ENCODE assay signal across 8 cellular contexts in the genomic region with DNA sequence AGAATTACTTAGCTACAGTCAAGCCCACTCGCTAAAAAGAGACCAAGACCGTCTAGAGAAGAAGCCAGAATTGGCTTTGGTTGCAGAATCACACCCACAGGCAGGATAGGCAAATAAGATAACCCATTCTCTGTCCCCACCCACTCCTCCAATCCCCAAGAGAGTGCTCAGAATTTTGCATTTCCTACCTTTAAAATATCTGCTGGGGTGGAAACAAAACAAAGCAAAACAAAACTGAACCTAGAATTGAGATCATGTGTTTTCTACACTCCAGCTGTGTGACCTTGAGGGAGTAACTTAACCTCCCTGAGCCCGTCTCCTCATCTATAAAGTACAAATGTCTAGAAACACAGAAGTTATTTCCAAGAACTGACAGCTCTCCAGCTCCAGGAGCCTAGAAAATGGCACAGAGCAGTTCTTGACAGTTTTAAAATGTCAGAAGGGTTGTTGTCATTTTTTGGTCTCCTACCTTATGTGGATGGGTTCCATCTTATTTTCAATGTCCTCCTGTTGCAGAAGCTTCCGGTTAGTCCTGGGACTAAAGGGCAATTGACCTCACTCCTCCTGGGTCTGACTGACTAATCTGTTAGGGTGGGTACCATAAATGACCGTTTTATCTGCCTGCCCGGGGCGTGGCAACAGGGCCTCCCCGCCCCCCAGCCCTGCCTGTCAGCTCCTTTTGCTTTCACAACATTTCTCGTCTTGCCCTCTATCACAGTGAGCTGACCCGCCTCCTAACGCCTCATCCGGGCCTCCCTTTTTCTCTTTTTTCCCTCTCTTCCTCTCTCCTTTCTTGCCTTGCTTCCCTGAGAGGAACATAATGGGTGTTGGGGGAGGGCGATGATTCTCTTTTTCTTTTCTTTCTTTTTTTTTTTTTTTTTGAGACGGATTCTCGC.
A peak's percentile ranks its signal among the peaks of the same experiment; 100 is the strongest.
DNase-seq lines count a peak whose midpoint lies in the region; ATAC-seq and TF ChIP-seq lines count a peak whose summit lies in the region.

No MANE protein-coding gene starts in this region.

- H3K27me3 Mint-ChIP-seq in activated T-cell treated with anti-CD3 and anti-CD28 coated beads, Interleukin-2, amount 50 U/mL, for 4 hours (ENCODE audit: low read depth): no peaks in the 10 kb centered on the region
- no peaks in the 10 kb centered on the region for H3K27me3 Mint-ChIP-seq in stimulated activated naive CD8-positive, alpha-beta T cell treated with anti-CD3 and anti-CD28 coated beads, Interleukin-15, amount 100 ng/mL, for 72 hours

- H3K36me3 Mint-ChIP-seq in activated T-cell treated with anti-CD3 and anti-CD28 coated beads, Interleukin-2, amount 50 U/mL, for 4 hours (ENCODE audit: insufficient read depth): no peaks in the 10 kb centered on the region

- no peak overlapping the region for H3K27ac ChIP-seq in foreskin keratinocyte

- no peaks in the 10 kb centered on the region for H3K9me3 Mint-ChIP-seq in activated T-cell treated with anti-CD3 and anti-CD28 coated beads, Interleukin-2, amount 50 U/mL, for 4 hours
- no peaks in the 10 kb centered on the region for H3K9me3 Mint-ChIP-seq in stimulated activated naive CD8-positive, alpha-beta T cell treated with anti-CD3 and anti-CD28 coated beads, Interleukin-15, amount 100 ng/mL, for 72 hours

- H3K27me3 ChIP-seq in foreskin keratinocyte: no peaks in the 10 kb centered on the region

- peaks cover 19% of the 10 kb centered on the region for H3K4me1 ChIP-seq in foreskin keratinocyte

- ATAC-seq in activated T-cell treated with anti-CD3 and anti-CD28 coated beads, Interleukin-2, amount 50 U/mL, for 4 hours: peak; percentile 83 to 84
- ATAC-seq in HG02798 (IDR thresholded peaks at IDR 0.05; ENCODE audit: poor library complexity, unreplicated experiment) (peak; percentile 84), foreskin keratinocyte (no peak)
- ATAC-seq in stimulated activated naive CD8-positive, alpha-beta T cell treated with anti-CD3 and anti-CD28 coated beads, Interleukin-15, amount 100 ng/mL, for 72 hours: peak; percentile 82

- H3K4me3 Mint-ChIP-seq in activated T-cell treated with anti-CD3 and anti-CD28 coated beads, Interleukin-2, amount 50 U/mL, for 4 hours: no peak overlapping the region
- peak overlapping the region in 1 of 2 donors; percentile 31 for H3K4me3 Mint-ChIP-seq in stimulated activated naive CD8-positive, alpha-beta T cell treated with anti-CD3 and anti-CD28 coated beads, Interleukin-15, amount 100 ng/mL, for 72 hours

- TF ChIP-seq CTCF in foreskin keratinocyte (conservative IDR thresholded peaks at IDR 0.05): no peak

- peaks cover 8% of the 10 kb centered on the region for H3K4me1 Mint-ChIP-seq in activated T-cell treated with anti-CD3 and anti-CD28 coated beads, Interleukin-2, amount 50 U/mL, for 4 hours (ENCODE audit: low read depth)
- peaks cover 29% of the 10 kb centered on the region for H3K4me1 Mint-ChIP-seq in stimulated activated naive CD8-positive, alpha-beta T cell treated with anti-CD3 and anti-CD28 coated beads, Interleukin-15, amount 100 ng/mL, for 72 hours

- DNase-seq in activated T-cell treated with anti-CD3 and anti-CD28 coated beads, Interleukin-2, amount 50 U/mL, for 4 hours: no peak
- DNase-seq in activated T-cell treated with anti-CD3 and anti-CD28 coated beads, Interleukin-2, amount 50 U/mL, for 48 hours: no peak
- DNase-seq in NCI-H526 treated with DMSO at 0.1 percent for 48 hours (lab: John Stamatoyannopoulos, UW): peak; percentile 95
- DNase-seq in foreskin melanocyte: peak; percentile 18
- DNase-seq in stimulated activated naive CD8-positive, alpha-beta T cell treated with anti-CD3 and anti-CD28 coated beads, Interleukin-15, amount 100 ng/mL, for 72 hours: peak; percentile 5 to 23
- no peak for DNase-seq in foreskin keratinocyte
- no peak for DNase-seq in SHP77 (lab: John Stamatoyannopoulos, UW)

- peak overlapping the region; percentile 42 to 46 for H3K27ac Mint-ChIP-seq in stimulated activated naive CD8-positive, alpha-beta T cell treated with anti-CD3 and anti-CD28 coated beads, Interleukin-15, amount 100 ng/mL, for 72 hours

Comparison
In these comparisons a context has a peak if more than half of its experiments do, and no peak if none do; other contexts are left out.
1. DNase-seq: peak in NCI-H526 treated with DMSO at 0.1 percent for 48 hours (single experiment), foreskin melanocyte (single experiment) and stimulated activated naive CD8-positive, alpha-beta T cell treated with anti-CD3 and anti-CD28 coated beads, Interleukin-15, amount 100 ng/mL, for 72 hours (2 of 2); none in activated T-cell treated with anti-CD3 and anti-CD28 coated beads, Interleukin-2, amount 50 U/mL, for 4 hours (single experiment), activated T-cell treated with anti-CD3 and anti-CD28 coated beads, Interleukin-2, amount 50 U/mL, for 48 hours (0 of 2), foreskin keratinocyte (0 of 2) and SHP77 (0 of 2).